23 cellular contexts compared by ENCODE assay signal in the genomic region with DNA sequence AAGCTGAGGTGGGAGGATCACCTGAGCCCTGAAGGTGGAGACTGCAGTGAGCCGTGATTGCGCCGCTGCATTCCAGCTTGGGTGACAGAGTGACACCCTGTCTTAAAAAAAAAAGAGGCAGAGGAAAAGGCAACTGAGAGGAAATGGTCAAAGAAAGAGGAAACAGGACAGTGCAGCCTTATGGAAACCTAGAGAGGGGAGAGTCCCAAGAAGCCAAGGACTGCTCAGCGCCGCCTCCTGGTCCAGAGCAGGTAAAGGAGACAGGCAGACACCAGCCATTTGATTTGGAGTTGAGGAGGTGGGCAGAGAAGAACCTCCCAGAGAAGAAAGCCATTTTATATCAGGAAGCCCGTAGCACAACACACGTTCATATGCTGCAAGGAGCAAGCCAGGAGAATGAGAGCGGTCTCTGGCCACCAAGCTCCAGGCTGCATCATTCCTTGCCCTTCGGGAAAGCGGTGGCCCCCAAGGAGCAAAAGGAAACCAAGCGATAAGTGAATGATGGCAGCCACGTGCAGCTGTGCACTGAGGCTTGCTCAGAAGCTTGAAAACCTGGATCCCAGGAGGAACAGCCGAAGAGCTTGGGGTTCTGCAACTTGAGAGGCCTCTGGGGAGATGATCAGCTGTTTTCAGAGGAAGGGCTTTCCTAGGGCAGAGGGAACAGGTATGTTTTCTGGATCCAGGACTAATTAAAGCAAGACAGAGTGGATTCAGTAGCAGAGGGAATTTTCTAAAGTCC. TPM values are rescaled to one million over a fixed set of nuclear protein-coding genes. Genes with fewer than 3 reads are reported as not detected.
DNase-seq lines count a peak whose midpoint lies in the region; ATAC-seq, FAIRE-seq and TF ChIP-seq lines count a peak whose summit lies in the region.
"Had no signal": no experiment of that assay in that cellular context is flagged by ENCODE, and none has a peak within 500 bp of the region (broad histone marks: within the 10 kb centered on the region; RNA-seq: fewer than 3 reads in every experiment).

No MANE protein-coding gene starts in this region.

- H3K27ac Mint-ChIP-seq in progenitor cell of endocrine pancreas = peak overlapping the region; percentile 68
- H3K27ac Mint-ChIP-seq: activated CD4-positive, alpha-beta T cell treated with anti-CD3 and anti-CD28 coated beads, Interleukin-2, amount 10 ng/mL, durations not matched to agents 24 days and 14 days; activated T-helper 2 cell treated with anti-CD3 and anti-CD28 coated beads, Interferon-gamma antibody, Interleukin-2, Interleukin-4, amounts not matched to agents 10 μg/mL and 5 μg/mL and 100 μg/mL, durations not matched to agents 14 hours and 24 hours and 36 hours had no signal

- H3K23me2 ChIP-seq in H1 (ENCODE audit: low read depth, low read length) = peaks cover 2% of the 10 kb centered on the region; the same call in 1 of the 2 replicates

- no peaks in the 10 kb centered on the region for H3K36me3 ChIP-seq in H1 (ENCODE audit: control insufficient read depth in 2 of 4, insufficient read depth in 4 of 4, low read length in 3 of 4)
- H3K36me3 ChIP-seq: brain microvascular endothelial cell, left lung, neutrophil, upper lobe of left lung had no signal

- no peak overlapping the region for H4K91ac ChIP-seq in H1 (replicated peaks; ENCODE audit: insufficient read length, low read length)

- no peak overlapping the region for H2BK5ac ChIP-seq in H1 (ENCODE audit: low read depth, low read length)

- in situ Hi-C loops in GM13976 (cut with MboI; ENCODE audit: low sequenced_read_pairs, unreplicated experiment) = no loop called here

- CTCF ChIA-PET in H1 (lab: Charles Lee; ENCODE audit: partially characterized antibody) = interaction anchor here (0.6 to 2.8 kb wide), 12 partner anchors 9 to 138 kb away, joined by 3 to 18 read pairs (median 4); no protein-coding TSS in a partner anchor

- H2AFZ ChIP-seq in H1 (ENCODE audit: low read length) = peak overlapping the region; percentile 78; the same call in 1 of the 2 replicates

- FAIRE-seq in H1 (lab: Jason Lieb, UNC) (no peak), H54 (lab: Jason Lieb, UNC) (no peak)

- no peak overlapping the region for H4K5ac ChIP-seq in H1 (ENCODE audit: insufficient read length, low read depth, low read length)

- H3K79me1 ChIP-seq in H1 (ENCODE audit: low read depth, low read length) = no peaks in the 10 kb centered on the region

- peaks cover 0 to 5% (median 0%) of the 10 kb centered on the region in 4 experiments; a peak in 2 of 7 replicates for H3K4me1 ChIP-seq in H1 (replicated peaks in 1 of 4; ENCODE audit: control insufficient read depth in 3 of 4, insufficient read depth in 4 of 4, low read length in 3 of 4)

- no peak overlapping the region for H2BK120ac ChIP-seq in H1 (replicated peaks; ENCODE audit: low read depth, low read length)

- no peak overlapping the region for H2BK15ac ChIP-seq in H1 (ENCODE audit: low read length)

- no peak overlapping the region for H3K4ac ChIP-seq in H1 (replicated peaks; ENCODE audit: insufficient read length, low read depth, low read length)

- H3K36me3 Mint-ChIP-seq in progenitor cell of endocrine pancreas (ENCODE audit: insufficient read depth) = peaks cover 6% of the 10 kb centered on the region

- peak; percentile 15 to 37; a peak in 3 of 4 replicates for TF ChIP-seq RAD21 in H1 (IDR thresholded peaks at IDR 0.05 in 1 of 2, conservative IDR thresholded peaks at IDR 0.05 in 1 of 2; ENCODE audit: low read depth in 2 of 2, low read length in 2 of 2)

- POLR2A ChIA-PET in H1 (lab: Charles Lee; ENCODE audit: partially characterized antibody) = interaction anchor here (0.8 kb wide), 1 partner anchor 34 kb away, joined by 3 read pairs; a partner anchor contains a TSS

- peaks cover 0 to 2% (median 0%) of the 10 kb centered on the region in 4 experiments; a peak in 1 of 7 replicates for H3K27me3 ChIP-seq in H1 (replicated peaks in 1 of 4; ENCODE audit: control insufficient read depth in 3 of 4, extremely low read depth in 1 of 4, insufficient read depth in 3 of 4, low read length in 3 of 4)
- H3K27me3 ChIP-seq: brain microvascular endothelial cell, left lung, neutrophil, upper lobe of left lung had no signal

- no peak overlapping the region for H2BK20ac ChIP-seq in H1 (ENCODE audit: low read length)

- peaks cover 20% of the 10 kb centered on the region for H3K4me1 Mint-ChIP-seq in progenitor cell of endocrine pancreas (ENCODE audit: low read depth)

- peaks cover 3% of the 10 kb centered on the region for H3K27me3 Mint-ChIP-seq in progenitor cell of endocrine pancreas

- WGBS in H1 (ENCODE audit: extremely low coverage in 1 of 2, insufficient coverage in 1 of 2, insufficient read length in 1 of 2, insufficient replicate concordance in 2 of 2, low coverage in 1 of 2, low lambda C conversion rate in 2 of 2, missing lambda C conversion rate in 1 of 2), 2 experiments = 91% methylated on average over 13 of the region's 13 CpGs; no CpG with 5 or more reads in 1 of the 2 experiments

- H2BK12ac ChIP-seq in H1 (ENCODE audit: low read depth, low read length) = no peak overlapping the region

- no peak for TF ChIP-seq EP300 in H1 (IDR thresholded peaks at IDR 0.05; ENCODE audit: borderline replicate concordance in 1 of 2, low read depth in 2 of 2, low read length in 2 of 2)

- no peak overlapping the region for H3K18ac ChIP-seq in H1 (ENCODE audit: extremely low read depth, low read length)

- TF ChIP-seq POLR2A in H1 (IDR thresholded peaks at IDR 0.05; ENCODE audit: control extremely low read depth in 1 of 2, low read depth in 2 of 2, low read length in 2 of 2) (no peak), H54 (IDR thresholded peaks at IDR 0.05; ENCODE audit: low read depth, low read length) (no peak)

- no peak overlapping the region for H3K4me3 ChIP-seq in H1 (ENCODE audit: extremely low read depth in 1 of 4, insufficient read depth in 2 of 4, low read depth in 3 of 4, low read length in 4 of 4)
- H3K4me3 ChIP-seq: left lung, upper lobe of left lung had no signal

- no peaks in the 10 kb centered on the region for H3K79me2 ChIP-seq in H1 (ENCODE audit: control insufficient read depth in 1 of 2, insufficient read depth in 2 of 2, low read length in 2 of 2)

- ATAC-seq in HG03342 (IDR thresholded peaks at IDR 0.05; ENCODE audit: unreplicated experiment) = no peak
- ATAC-seq in GM19351 (IDR thresholded peaks at IDR 0.05; ENCODE audit: unreplicated experiment) = no peak
- ATAC-seq: left lung, PC-3 had no signal

- no peak overlapping the region for H3K27ac ChIP-seq in H1 (ENCODE audit: low read depth, low read length)
- H3K27ac ChIP-seq: brain microvascular endothelial cell, left lung, neutrophil, upper lobe of left lung had no signal

- no peak overlapping the region for H3K23ac ChIP-seq in H1 (ENCODE audit: insufficient read length)

- no peak overlapping the region for H3K4me2 ChIP-seq in H1 (ENCODE audit: insufficient read depth in 1 of 2, low read depth in 2 of 2, low read length in 2 of 2)

- H3K4me3 Mint-ChIP-seq in progenitor cell of endocrine pancreas (ENCODE audit: low read depth) = no peak overlapping the region
- H3K4me3 Mint-ChIP-seq: activated CD4-positive, alpha-beta T cell treated with anti-CD3 and anti-CD28 coated beads, Interleukin-2, amount 10 ng/mL, durations not matched to agents 24 days and 14 days had no signal

- H3K9me3 ChIP-seq in H1 (ENCODE audit: insufficient read depth in 2 of 2, low read depth in 1 of 2, low read length in 1 of 2) = no peaks in the 10 kb centered on the region
- H3K9me3 ChIP-seq: left lung, neutrophil, upper lobe of left lung had no signal

- no peaks in the 10 kb centered on the region for H4K20me1 ChIP-seq in H1 (replicated peaks in 1 of 2; ENCODE audit: control insufficient read depth in 1 of 2, insufficient read depth in 2 of 2, low read length in 2 of 2)

- peak overlapping the region; percentile 53; the same call in 1 of the 2 replicates for H4K8ac ChIP-seq in H1 (ENCODE audit: extremely low read depth, insufficient read depth, low read length)

- H3K14ac ChIP-seq in H1 (ENCODE audit: insufficient read length) = no peak overlapping the region

- TF ChIP-seq CTCF in GM13976 (IDR thresholded peaks at IDR 0.05; ENCODE audit: borderline replicate concordance, control extremely low read depth, extremely low read depth, insufficient read depth, missing control alignments) = no peak
- peak in 2 of 3 experiments; percentile 32 to 43; a peak in 3 of 4 replicates for TF ChIP-seq CTCF in H1 (IDR thresholded peaks at IDR 0.05; ENCODE audit: control extremely low read depth in 1 of 3, insufficient read depth in 1 of 3, low read depth in 1 of 3, low read length in 3 of 3)
- TF ChIP-seq CTCF in progenitor cell of endocrine pancreas (IDR thresholded peaks at IDR 0.05; ENCODE audit: unreplicated experiment) = no peak

- H3K9me3 Mint-ChIP-seq in progenitor cell of endocrine pancreas (ENCODE audit: low read depth) = no peaks in the 10 kb centered on the region
- H3K9me3 Mint-ChIP-seq: activated CD4-positive, alpha-beta T cell treated with anti-CD3 and anti-CD28 coated beads, Interleukin-2, amount 10 ng/mL, durations not matched to agents 24 days and 14 days; activated T-helper 2 cell treated with anti-CD3 and anti-CD28 coated beads, Interferon-gamma antibody, Interleukin-2, Interleukin-4, amounts not matched to agents 10 μg/mL and 5 μg/mL and 100 μg/mL, durations not matched to agents 14 hours and 24 hours and 36 hours had no signal

- H3K9ac ChIP-seq in H1 (replicated peaks in 1 of 4; ENCODE audit: extremely low read depth in 1 of 4, low read depth in 3 of 4, low read length in 3 of 4) = no peak overlapping the region

- DNase-seq in GM13976 (ENCODE audit: low spot score) = peak; percentile 46
- peak; percentile 25 for DNase-seq in NCI-H2107 (lab: John Stamatoyannopoulos, UW)
- DNase-seq in H1 (ENCODE audit: low read depth in 1 of 2, low spot score in 2 of 2) = no peak
- DNase-seq in progenitor cell of endocrine pancreas (ENCODE audit: low spot score, unreplicated experiment) = no peak
- no peak for DNase-seq in H54 (ENCODE audit: insufficient read length, low spot score)
- DNase-seq: activated CD4-positive, alpha-beta T cell treated with anti-CD3 and anti-CD28 coated beads, Interleukin-2, amount 10 ng/mL, durations not matched to agents 24 days and 14 days; brain microvascular endothelial cell; GOT3; left lung; NCI-H1436 treated with DMSO at 0.1 percent for 48 hours; NCI-H226; NCI-H82; PC-3; SHP77 treated with DMSO at 0.1 percent for 48 hours; stimulated activated CD4-positive, alpha-beta T cell treated with anti-CD3 and anti-CD28 coated beads, Interleukin-4, amount 100 ng/mL, for 4 hours; upper lobe of left lung had no signal

- no peak overlapping the region for H2AK5ac ChIP-seq in H1 (ENCODE audit: low read depth, low read length)

- no peak overlapping the region for H3K56ac ChIP-seq in H1 (replicated peaks; ENCODE audit: insufficient read length, low read depth, low read length)

RNA-seq across cellular contexts. Expression of a gene that starts 33.7 kb away (rescaled TPM):
- total RNA-seq in H1 (2021; fragmentation: NEBNext Ultra II Directional; extraction: Animal tissue kit (Norgen Biotek cat#: 25700)) = 54.1 and 54.6 TPM in 2 replicates
- 30.4 and 38.2 TPM in 2 replicates for polyA plus RNA-seq in H1 (2011; rRNA removed)
- 45.0 TPM for polyA plus RNA-seq in H1 (2011; cell fraction: cytosol; rRNA removed)
- polyA plus RNA-seq in H1 (2011; cell fraction: nucleus; rRNA removed) = 29.2 TPM
- 48.6 to 70.3 TPM (median 52.5 TPM) in 4 replicates for polyA plus RNA-seq in H1 (2012, experiment 1 of 2)
- polyA plus RNA-seq in H1 (2012, experiment 2 of 2) = 52.2 TPM
- 31.2 TPM for polyA plus RNA-seq in H1 (2013, experiment 1 of 2)
- 29.3 TPM for polyA plus RNA-seq in H1 (2013, experiment 2 of 2)
- polyA minus RNA-seq in H1 (2011; rRNA and poly(A)+ RNA removed) = 42.0 and 44.6 TPM in 2 replicates
- 24.8 TPM for polyA minus RNA-seq in H1 (2011; cell fraction: cytosol; rRNA and poly(A)+ RNA removed)
- 18.2 TPM for polyA minus RNA-seq in H1 (2011; cell fraction: nucleus; rRNA and poly(A)+ RNA removed)
- total RNA-seq in progenitor cell of endocrine pancreas = 63.5 and 64.0 TPM in 2 replicates

RNA-seq across cellular contexts. Expression of a gene that starts 34.4 kb away (rescaled TPM):
- total RNA-seq in H1 (2021; fragmentation: NEBNext Ultra II Directional; extraction: Animal tissue kit (Norgen Biotek cat#: 25700)) = 29.7 and 36.3 TPM in 2 replicates
- polyA plus RNA-seq in H1 (2011; rRNA removed) = 11.3 and 15.0 TPM in 2 replicates
- 22.9 TPM for polyA plus RNA-seq in H1 (2011; cell fraction: cytosol; rRNA removed)
- 7.7 TPM for polyA plus RNA-seq in H1 (2011; cell fraction: nucleus; rRNA removed)
- polyA plus RNA-seq in H1 (2012, experiment 1 of 2) = 26.8 to 58.2 TPM (median 33.2 TPM) in 4 replicates
- polyA plus RNA-seq in H1 (2012, experiment 2 of 2) = 24.3 TPM
- 40.4 TPM for polyA plus RNA-seq in H1 (2013, experiment 1 of 2)
- polyA plus RNA-seq in H1 (2013, experiment 2 of 2) = 42.1 TPM
- 4.2 and 5.5 TPM in 2 replicates for polyA minus RNA-seq in H1 (2011; rRNA and poly(A)+ RNA removed)
- 6.2 TPM for polyA minus RNA-seq in H1 (2011; cell fraction: cytosol; rRNA and poly(A)+ RNA removed)
- 9.7 TPM for polyA minus RNA-seq in H1 (2011; cell fraction: nucleus; rRNA and poly(A)+ RNA removed)
- 35.4 and 39.2 TPM in 2 replicates for total RNA-seq in progenitor cell of endocrine pancreas

RNA-seq across cellular contexts. Expression of a gene that starts 38.1 kb away (rescaled TPM):
- not detected in 2 replicates for total RNA-seq in H1 (2021; fragmentation: NEBNext Ultra II Directional; extraction: Animal tissue kit (Norgen Biotek cat#: 25700))
- polyA plus RNA-seq in H1 (2011; rRNA removed) = not detected in 2 replicates
- polyA plus RNA-seq in H1 (2011; cell fraction: cytosol; rRNA removed) = not detected
- not detected for polyA plus RNA-seq in H1 (2011; cell fraction: nucleus; rRNA removed)
- not detected in 4 replicates for polyA plus RNA-seq in H1 (2012, experiment 1 of 2)
- polyA plus RNA-seq in H1 (2012, experiment 2 of 2) = not detected
- not detected for polyA plus RNA-seq in H1 (2013, experiment 1 of 2)
- 0.04 TPM for polyA plus RNA-seq in H1 (2013, experiment 2 of 2)
- not detected in 2 replicates for polyA minus RNA-seq in H1 (2011; rRNA and poly(A)+ RNA removed)
- polyA minus RNA-seq in H1 (2011; cell fraction: cytosol; rRNA and poly(A)+ RNA removed) = not detected
- not detected for polyA minus RNA-seq in H1 (2011; cell fraction: nucleus; rRNA and poly(A)+ RNA removed)
- 0.20 and 0.84 TPM in 2 replicates for total RNA-seq in progenitor cell of endocrine pancreas
- total RNA-seq: activated CD4-positive, alpha-beta T cell treated with anti-CD3 and anti-CD28 coated beads, Interleukin-2, amount 10 ng/mL, durations not matched to agents 24 days and 14 days; activated T-helper 2 cell treated with anti-CD3 and anti-CD28 coated beads, Interferon-gamma antibody, Interleukin-2, Interleukin-4, amounts not matched to agents 10 μg/mL and 5 μg/mL and 100 μg/mL, durations not matched to agents 14 hours and 24 hours and 36 hours; Daoy; mononuclear cell; PC-3; pulmonary artery endothelial cell had no signal

Comparison
In these comparisons a context has a peak if more than half of its experiments do, and no peak if none do; other contexts are left out.
1. DNase-seq: peak in GM13976 (single experiment) and NCI-H2107 (single experiment); none in H1 (0 of 2), progenitor cell of endocrine pancreas (single experiment) and H54 (single experiment).
2. CTCF ChIP-seq: peak in H1 (2 of 3); none in GM13976 (single experiment) and progenitor cell of endocrine pancreas (single experiment).